Comparison of ENCODE assay signal across 11 cellular contexts in the genomic region with DNA sequence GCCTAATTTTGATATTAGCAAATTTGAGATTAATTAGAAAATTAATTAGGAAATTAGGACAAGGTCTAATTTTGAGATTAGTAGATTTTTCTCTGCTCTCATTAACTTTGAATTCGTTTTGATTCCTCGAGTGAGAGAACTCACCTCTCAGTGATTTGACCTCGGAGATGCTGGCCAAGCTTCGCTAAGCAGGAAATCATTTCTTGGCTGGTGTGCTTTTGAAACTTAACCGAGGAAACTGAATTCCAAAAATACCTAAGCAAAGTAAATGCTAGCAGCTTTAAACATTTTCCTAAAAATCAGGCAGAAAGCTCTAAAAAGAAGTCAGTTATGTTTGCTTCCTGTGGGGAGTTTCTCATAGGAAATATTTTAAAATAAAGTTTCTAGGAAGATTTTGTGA. TPM values are rescaled to one million over a fixed set of nuclear protein-coding genes. Genes with fewer than 3 reads are reported as not detected.
DNase-seq lines count a peak whose midpoint lies in the region; ATAC-seq, FAIRE-seq and TF ChIP-seq lines count a peak whose summit lies in the region.
"Had no signal": no experiment of that assay in that cellular context is flagged by ENCODE, and none has a peak within 500 bp of the region (broad histone marks: within the 10 kb centered on the region; RNA-seq: fewer than 3 reads in every experiment).

No MANE protein-coding gene starts in this region.

- H3K36me3 ChIP-seq in DND-41 (ENCODE audit: insufficient read depth, low read length) (peaks cover 10% of the 10 kb centered on the region; the same call in 1 of the 2 replicates), MM.1S (replicated peaks; ENCODE audit: insufficient read depth, low read length) (no peaks in the 10 kb centered on the region), pancreas (no peaks in the 10 kb centered on the region)
- H3K36me3 ChIP-seq: adrenal gland had no signal

- H3K79me2 ChIP-seq in DND-41 (ENCODE audit: insufficient read depth, low read length) (no peaks in the 10 kb centered on the region), MM.1S (ENCODE audit: low read length) (no peaks in the 10 kb centered on the region)

- no peak for DNase-seq in DND-41
- DNase-seq in MM.1S: peak; percentile 42
- DNase-seq in epithelial cell of proximal tubule (ENCODE audit: low read depth): peak; percentile 15
- DNase-seq in pancreas: no peak
- DNase-seq in NCI-H1092 (lab: John Stamatoyannopoulos, UW): no peak
- DNase-seq in DMS153 (lab: John Stamatoyannopoulos, UW): no peak
- no peak for DNase-seq in GF-D8 (lab: John Stamatoyannopoulos, UW)
- no peak for DNase-seq in CD14-positive monocyte (ENCODE audit: low spot score)
- DNase-seq: adrenal gland, NCI-H2107 had no signal

- no peaks in the 10 kb centered on the region for H3K9me2 ChIP-seq in MM.1S (replicated peaks; ENCODE audit: insufficient read depth, low read length)

- H3K27ac ChIP-seq in DND-41 (ENCODE audit: low read length) (no peak overlapping the region), MM.1S (ENCODE audit: low read length) (peak overlapping the region; percentile 62; the same call in 1 of the 2 replicates), pancreas (no peak overlapping the region)
- H3K27ac ChIP-seq: HL-60 had no signal

- peak overlapping the region in 1 of 7 donors; percentile 63 for H3K27ac Mint-ChIP-seq in CD14-positive monocyte

- peaks cover 12% of the 10 kb centered on the region; the same call in 1 of the 2 replicates for H3K4me1 ChIP-seq in DND-41 (ENCODE audit: insufficient read depth, low read length)
- peaks cover 32% of the 10 kb centered on the region for H3K4me1 ChIP-seq in MM.1S (ENCODE audit: low read length)
- no peaks in the 10 kb centered on the region for H3K4me1 ChIP-seq in pancreas

- H3K27me3 Mint-ChIP-seq in CD14-positive monocyte (ENCODE audit: low read depth in 3 of 3): no peaks in the 10 kb centered on the region

- H3K4me3 ChIP-seq in DND-41 (ENCODE audit: low read depth in 1 of 2, low read length in 2 of 2): no peak overlapping the region
- peak overlapping the region; percentile 17; the same call in 1 of the 2 replicates for H3K4me3 ChIP-seq in MM.1S (ENCODE audit: low read length)
- H3K4me3 ChIP-seq in epithelial cell of proximal tubule (ENCODE audit: low read depth, low read length): no peak overlapping the region
- H3K4me3 ChIP-seq in pancreas: no peak overlapping the region

- 0 out of 3 replicates have a peak, but pooled peaks have one; percentile 45 for ATAC-seq in DND-41 (ENCODE audit: insufficient read depth, low read depth)
- ATAC-seq in pancreas: no peak

- H3K4me2 ChIP-seq in DND-41 (ENCODE audit: insufficient read depth, low read length): peak overlapping the region; percentile 30; the same call in 1 of the 2 replicates
- peak overlapping the region; percentile 47 for H3K4me2 ChIP-seq in MM.1S (ENCODE audit: low read depth, low read length)

- H3K27me3 ChIP-seq in DND-41 (ENCODE audit: insufficient read depth, low read length, poor library complexity): no peaks in the 10 kb centered on the region
- H3K27me3 ChIP-seq in MM.1S (replicated peaks; ENCODE audit: insufficient read depth, low read length): no peaks in the 10 kb centered on the region
- no peaks in the 10 kb centered on the region for H3K27me3 ChIP-seq in pancreas
- H3K27me3 ChIP-seq: adrenal gland had no signal

- no peak overlapping the region for H3K4me3 Mint-ChIP-seq in CD14-positive monocyte

- peaks cover 8% of the 10 kb centered on the region; the same call in 1 of the 2 replicates for H3F3A ChIP-seq in MM.1S (ENCODE audit: insufficient read depth, low read length)

- H2AFZ ChIP-seq in DND-41 (ENCODE audit: low read depth, low read length) (no peak overlapping the region), MM.1S (ENCODE audit: low read length) (no peak overlapping the region)

- peak; percentile 17 for FAIRE-seq in pancreas (lab: Jason Lieb, UNC)

- peaks cover 31% of the 10 kb centered on the region for H3K4me1 Mint-ChIP-seq in CD14-positive monocyte

- no peaks in the 10 kb centered on the region for H3K9me3 Mint-ChIP-seq in CD14-positive monocyte

- intact Hi-C loops in pancreas (cut with DNase I): no loop called here
- intact Hi-C loops in CD14-positive monocyte (cut with micrococcal nuclease): no loop called here

- peaks cover 20 to 34% of the 10 kb centered on the region in 2 donors for H3K36me3 Mint-ChIP-seq in CD14-positive monocyte

- H3K9me3 ChIP-seq in DND-41 (ENCODE audit: insufficient read depth, low read length, severe bottlenecking) (no peaks in the 10 kb centered on the region), MM.1S (replicated peaks; ENCODE audit: insufficient read depth, low read length) (no peaks in the 10 kb centered on the region), pancreas (no peaks in the 10 kb centered on the region)
- H3K9me3 ChIP-seq: adrenal gland had no signal

- 39 to 43% methylated on average over 5 of the region's 5 CpGs for WGBS in pancreas, 2 donors

- H4K20me1 ChIP-seq in DND-41 (ENCODE audit: insufficient read depth, low read length) (no peaks in the 10 kb centered on the region), MM.1S (ENCODE audit: insufficient read depth, low read length) (no peaks in the 10 kb centered on the region)

- peak overlapping the region; percentile 12; the same call in 1 of the 2 replicates for H3K9ac ChIP-seq in DND-41 (ENCODE audit: low read depth, low read length)
- no peak overlapping the region; the same call in 1 of the 2 replicates for H3K9ac ChIP-seq in MM.1S (ENCODE audit: low read length)

- no peak for TF ChIP-seq CTCF in DND-41 (IDR thresholded peaks at IDR 0.05; ENCODE audit: borderline replicate concordance, extremely low read depth, low read length, poor library complexity, severe bottlenecking)
- no peak for TF ChIP-seq CTCF in MM.1S (IDR thresholded peaks at IDR 0.05; ENCODE audit: low read length)
- TF ChIP-seq CTCF in epithelial cell of proximal tubule (conservative IDR thresholded peaks at IDR 0.05; ENCODE audit: low read depth, low read length): no peak
- no peak for TF ChIP-seq CTCF in pancreas (IDR thresholded peaks at IDR 0.05)
- TF ChIP-seq CTCF in CD14-positive monocyte (IDR thresholded peaks at IDR 0.05): no peak

RNA-seq across cellular contexts. Expression of gene CDC14A, which starts 34.9 kb away (rescaled TPM):
- total RNA-seq in epithelial cell of proximal tubule (4.9 and 7.4 TPM in 2 replicates), pancreas (1 to 10 TPM; 2.4 to 5.2 (median 3.6) TPM)
- polyA plus RNA-seq in pancreas (1 to 10 TPM; 1.4 to 2.4 TPM), CD14-positive monocyte (1 to 10 TPM; 4.2 to 6.1 TPM)

Comparison
In these comparisons a context has a peak if more than half of its experiments do, and no peak if none do; other contexts are left out.
1. DNase-seq: peak in MM.1S (single experiment) and epithelial cell of proximal tubule (single experiment); none in DND-41 (single experiment), pancreas (0 of 6), NCI-H1092 (single experiment), DMS153 (single experiment), GF-D8 (single experiment) and CD14-positive monocyte (single experiment).